In genomic region chr6:15575357-15576037, GRCh38 we compare ENCODE assay signal across 2 cellular contexts.
TF ChIP-seq lines count a peak whose summit lies in the region.

No MANE protein-coding gene starts in this region.

TF ChIP-seq in HEK293, 187 proteins besides CTCF, POLR2A, EP300 and RAD21 (continued from another document):
- no peak for TF ChIP-seq PRDM6 (tag by site-specific recombination; IDR thresholded peaks at IDR 0.05)
- no peak for TF ChIP-seq ZBTB48 (tag by site-specific recombination; IDR thresholded peaks at IDR 0.05)
- no peak for TF ChIP-seq ZNF16 (tag by site-specific recombination; IDR thresholded peaks at IDR 0.05; ENCODE audit: low read depth)
- TF ChIP-seq ZNF529 (tag by site-specific recombination; IDR thresholded peaks at IDR 0.05; ENCODE audit: insufficient replicate concordance) = no peak
- TF ChIP-seq BCL6B (tag by site-specific recombination; IDR thresholded peaks at IDR 0.05) = no peak
- TF ChIP-seq ZBTB1 (tag by site-specific recombination; IDR thresholded peaks at IDR 0.05) = no peak
- TF ChIP-seq PRDM1 (tag by site-specific recombination; IDR thresholded peaks at IDR 0.05) = 0 out of 2 replicates have a peak, but pooled peaks have one; percentile 24
- no peak for TF ChIP-seq KLF10 (tag by site-specific recombination; IDR thresholded peaks at IDR 0.05)
- TF ChIP-seq ZNF10 (tag by site-specific recombination; IDR thresholded peaks at IDR 0.05) = no peak
- TF ChIP-seq HOXC10 (CRISPR knock-in tag; IDR thresholded peaks at IDR 0.05) = no peak
- no peak for TF ChIP-seq ZNF391 (tag by site-specific recombination; IDR thresholded peaks at IDR 0.05; ENCODE audit: borderline replicate concordance, low read depth)
- TF ChIP-seq ATF2 (tag by site-specific recombination; IDR thresholded peaks at IDR 0.05; ENCODE audit: low read depth) = no peak

TF ChIP-seq in K562, 482 proteins besides CTCF, POLR2A, EP300 and RAD21 (continued from another document and continues in another):
- TF ChIP-seq SETDB1 (IDR thresholded peaks at IDR 0.05; ENCODE audit: low read length) = no peak
- no peak for TF ChIP-seq PHF20 (IDR thresholded peaks at IDR 0.05; ENCODE audit: partially characterized antibody)
- TF ChIP-seq ZNF589 (CRISPR knock-in tag; IDR thresholded peaks at IDR 0.05; ENCODE audit: low read depth) = no peak; the same call in 1 of the 2 replicates
- TF ChIP-seq POU5F1 (IDR thresholded peaks at IDR 0.05; ENCODE audit: borderline replicate concordance, low read depth, low read length, partially characterized antibody) = no peak
- no peak for TF ChIP-seq ZNF436 (CRISPR knock-in tag; IDR thresholded peaks at IDR 0.05)
- TF ChIP-seq MEIS2 (IDR thresholded peaks at IDR 0.05; ENCODE audit: partially characterized antibody) = no peak
- peak; percentile 41; the same call in 1 of the 2 replicates for TF ChIP-seq POLR2H (tag; IDR thresholded peaks at IDR 0.05; ENCODE audit: low read depth)
- TF ChIP-seq ZNF280B (CRISPR knock-in tag; IDR thresholded peaks at IDR 0.05) = no peak
- no peak for TF ChIP-seq TFAP4 (CRISPR knock-in tag; IDR thresholded peaks at IDR 0.05; ENCODE audit: borderline replicate concordance)
- no peak for TF ChIP-seq ZNF561 (CRISPR knock-in tag; conservative IDR thresholded peaks at IDR 0.05)
- no peak for TF ChIP-seq ZNF263 (CRISPR knock-in tag; IDR thresholded peaks at IDR 0.05; ENCODE audit: borderline replicate concordance)
- 0 out of 2 replicates have a peak, but pooled peaks have one; percentile 9 for TF ChIP-seq PYGO2 (tag; IDR thresholded peaks at IDR 0.05)
- TF ChIP-seq GABPA (tag; conservative IDR thresholded peaks at IDR 0.05; ENCODE audit: low read depth) = peak; percentile 37
- no peak for TF ChIP-seq BCLAF1 (IDR thresholded peaks at IDR 0.05; ENCODE audit: borderline replicate concordance in 1 of 2, control insufficient read depth in 1 of 2, low read depth in 2 of 2, low read length in 1 of 2)
- TF ChIP-seq PKNOX1 (IDR thresholded peaks at IDR 0.05) = no peak
- 0 out of 2 replicates have a peak, but pooled peaks have one; percentile 13 for TF ChIP-seq CTBP1 (IDR thresholded peaks at IDR 0.05; ENCODE audit: borderline replicate concordance)
- TF ChIP-seq NR1H2 (CRISPR knock-in tag; IDR thresholded peaks at IDR 0.05) = no peak
- no peak for TF ChIP-seq SP1 (CRISPR knock-in tag; IDR thresholded peaks at IDR 0.05)
- TF ChIP-seq ZKSCAN1 (IDR thresholded peaks at IDR 0.05; ENCODE audit: low read depth, low read length) = no peak
- no peak for TF ChIP-seq COPS2 (conservative IDR thresholded peaks at IDR 0.05)
- no peak for TF ChIP-seq CHCHD3 (CRISPR knock-in tag; IDR thresholded peaks at IDR 0.05)
- no peak for TF ChIP-seq ZKSCAN8 (CRISPR knock-in tag; IDR thresholded peaks at IDR 0.05)
- no peak for TF ChIP-seq KAT2B (IDR thresholded peaks at IDR 0.05; ENCODE audit: low read depth, low read length)
- no peak for TF ChIP-seq ZNF408 (CRISPR knock-in tag; IDR thresholded peaks at IDR 0.05; ENCODE audit: low read depth)
- TF ChIP-seq EWSR1 (IDR thresholded peaks at IDR 0.05; ENCODE audit: borderline replicate concordance, low read depth, partially characterized antibody) = no peak
- peak; percentile 24; the same call in 1 of the 2 replicates for TF ChIP-seq ATF7 (IDR thresholded peaks at IDR 0.05)
- TF ChIP-seq E2F5 (CRISPR knock-in tag; IDR thresholded peaks at IDR 0.05) = no peak
- no peak for TF ChIP-seq GATAD2A (IDR thresholded peaks at IDR 0.05)
- TF ChIP-seq ZBTB43 (CRISPR knock-in tag; IDR thresholded peaks at IDR 0.05) = no peak
- no peak for TF ChIP-seq BRCA1 (IDR thresholded peaks at IDR 0.05)
- TF ChIP-seq BRCA1 (CRISPR knock-in tag; IDR thresholded peaks at IDR 0.05) = no peak
- TF ChIP-seq BHLHE40 (IDR thresholded peaks at IDR 0.05; ENCODE audit: low read length) = no peak
- no peak for TF ChIP-seq NKRF (IDR thresholded peaks at IDR 0.05; ENCODE audit: borderline replicate concordance)
- no peak for TF ChIP-seq E2F3 (CRISPR knock-in tag; IDR thresholded peaks at IDR 0.05)
- no peak for TF ChIP-seq TCF3 (CRISPR knock-in tag; IDR thresholded peaks at IDR 0.05)
- no peak for TF ChIP-seq TEAD1 (CRISPR knock-in tag; IDR thresholded peaks at IDR 0.05)
- no peak for TF ChIP-seq PURB (CRISPR knock-in tag; IDR thresholded peaks at IDR 0.05; ENCODE audit: low read depth)
- TF ChIP-seq ATF2 (CRISPR knock-in tag; IDR thresholded peaks at IDR 0.05) = no peak
- TF ChIP-seq IRF9 (tag; IDR thresholded peaks at IDR 0.05) = no peak
- no peak for TF ChIP-seq ZSCAN29 (IDR thresholded peaks at IDR 0.05)
- TF ChIP-seq SIN3A (IDR thresholded peaks at IDR 0.05; ENCODE audit: borderline replicate concordance in 2 of 2, control insufficient read depth in 1 of 2, low read depth in 2 of 2, low read length in 2 of 2) = no peak
- TF ChIP-seq CREB3 (tag; conservative IDR thresholded peaks at IDR 0.05; ENCODE audit: low read depth) = no peak
- peak; percentile 24; the same call in 1 of the 2 replicates for TF ChIP-seq CXXC5 (CRISPR knock-in tag; IDR thresholded peaks at IDR 0.05)
- TF ChIP-seq MYBL2 (IDR thresholded peaks at IDR 0.05; ENCODE audit: low read depth) = no peak
- no peak for TF ChIP-seq MYBL2 (CRISPR knock-in tag; IDR thresholded peaks at IDR 0.05; ENCODE audit: borderline replicate concordance)
- no peak for TF ChIP-seq ZNF41 (CRISPR knock-in tag; conservative IDR thresholded peaks at IDR 0.05)
